In genomic region chr16:807345-808251, GRCh38 we compare ENCODE assay signal across 1 cellular context.
TF ChIP-seq lines count a peak whose summit lies in the region.

No MANE protein-coding gene starts in this region.

TF ChIP-seq in K562, 482 proteins besides CTCF, POLR2A, EP300 and RAD21 (continued from another document and continues in another):
- TF ChIP-seq GTF2E2 (tag; IDR thresholded peaks at IDR 0.05) (0 out of 2 replicates have a peak, but pooled peaks have one; percentile 28), BRF1 (IDR thresholded peaks at IDR 0.05; ENCODE audit: borderline replicate concordance, extremely low read depth, insufficient read length) (no peak), ZZZ3 (IDR thresholded peaks at IDR 0.05) (no peak), POLR2G (IDR thresholded peaks at IDR 0.05; ENCODE audit: low read depth, low read length) (peak; percentile 97), MNT (conservative IDR thresholded peaks at IDR 0.05) (peak; percentile 79 to 82), ZMIZ1 (IDR thresholded peaks at IDR 0.05; ENCODE audit: low read depth in 2 of 2, low read length in 2 of 2) (0 out of 4 replicates have a peak, but pooled peaks of 1 of the 2 experiments have one; percentile 11), MAZ (CRISPR knock-in tag; conservative IDR thresholded peaks at IDR 0.05 in 1 of 2, IDR thresholded peaks at IDR 0.05 in 1 of 2) (peak; percentile 71 to 77; a peak in 3 of 4 replicates), FOXJ2 (tag; IDR thresholded peaks at IDR 0.05) (no peak), ZBTB43 (CRISPR knock-in tag; IDR thresholded peaks at IDR 0.05) (no peak), SREBF1 (IDR thresholded peaks at IDR 0.05; ENCODE audit: borderline replicate concordance, low read depth, low read length) (no peak), HCFC1 (IDR thresholded peaks at IDR 0.05; ENCODE audit: low read depth, low read length) (peak; percentile 95), ATF1 (CRISPR knock-in tag; IDR thresholded peaks at IDR 0.05) (peak; percentile 79), ATF1 (tag; IDR thresholded peaks at IDR 0.05) (peak; percentile 99), ATF6 (CRISPR knock-in tag; IDR thresholded peaks at IDR 0.05) (peak; percentile 66; the same call in 1 of the 2 replicates), XRCC4 (IDR thresholded peaks at IDR 0.05; ENCODE audit: extremely low read depth, insufficient read depth, insufficient read length) (no peak), ZNF311 (CRISPR knock-in tag; IDR thresholded peaks at IDR 0.05) (no peak), ZNF324 (CRISPR knock-in tag; IDR thresholded peaks at IDR 0.05) (no peak), POLR2AphosphoS2 (IDR thresholded peaks at IDR 0.05; ENCODE audit: low read length) (peak; percentile 57; the same call in 1 of the 2 replicates), KLF1 (tag; IDR thresholded peaks at IDR 0.05) (peak; percentile 42; the same call in 1 of the 2 replicates), CREB3L1 (IDR thresholded peaks at IDR 0.05; ENCODE audit: borderline replicate concordance, low read depth) (peak; percentile 84; the same call in 1 of the 2 replicates), CCNT2 (IDR thresholded peaks at IDR 0.05; ENCODE audit: borderline replicate concordance, extremely low read depth, insufficient read length, low read depth, low read length) (peak; percentile 54), AFF4 (CRISPR knock-in tag; IDR thresholded peaks at IDR 0.05) (peak; percentile 92), CBX8 (IDR thresholded peaks at IDR 0.05; ENCODE audit: borderline replicate concordance, extremely low read depth, low read depth, low read length, poor library complexity, severe bottlenecking) (no peak), TRIM24 (IDR thresholded peaks at IDR 0.05) (peak in 1 of 2 experiments; percentile 36; a peak in 1 of 4 replicates), MECOM (CRISPR knock-in tag; IDR thresholded peaks at IDR 0.05) (no peak), ZNF592 (IDR thresholded peaks at IDR 0.05) (peak; percentile 74), C11orf30 (IDR thresholded peaks at IDR 0.05; ENCODE audit: low read depth) (peak; percentile 78), ZNF639 (CRISPR knock-in tag; conservative IDR thresholded peaks at IDR 0.05 in 1 of 2, IDR thresholded peaks at IDR 0.05 in 1 of 2) (peak in 1 of 2 experiments; percentile 98; a peak in 2 of 4 replicates), HNRNPL (IDR thresholded peaks at IDR 0.05; ENCODE audit: low read depth, low read length) (peak; percentile 66; the same call in 1 of the 2 replicates), MBD1 (CRISPR knock-in tag; IDR thresholded peaks at IDR 0.05) (no peak), CBX1 (IDR thresholded peaks at IDR 0.05; ENCODE audit: low read depth) (peak; percentile 40; the same call in 1 of the 2 replicates), L3MBTL2 (IDR thresholded peaks at IDR 0.05) (peak; percentile 96)
